ENCODE assay signal across 10 cellular contexts in genomic region chr17:67434061-67434525, GRCh38. TPM values are rescaled to one million over a fixed set of nuclear protein-coding genes. Genes with fewer than 3 reads are reported as not detected.
DNase-seq lines count a peak whose midpoint lies in the region; ATAC-seq, FAIRE-seq and TF ChIP-seq lines count a peak whose summit lies in the region.
"Had no signal": no experiment of that assay in that cellular context is flagged by ENCODE, and none has a peak within 500 bp of the region (broad histone marks: within the 10 kb centered on the region; RNA-seq: fewer than 3 reads in every experiment).

No MANE protein-coding gene starts in this region.

- TF ChIP-seq CTCF in CD14-positive monocyte (IDR thresholded peaks at IDR 0.05) (no peak), cardiac fibroblast (IDR thresholded peaks at IDR 0.05; ENCODE audit: low read depth, low read length) (no peak), neutrophil (IDR thresholded peaks at IDR 0.05) (no peak), D721Med (IDR thresholded peaks at IDR 0.05; ENCODE audit: insufficient read depth, missing control alignments) (no peak)

- FAIRE-seq in D721Med (lab: Jason Lieb, UNC) = no peak

- peak overlapping the region; percentile 88 to 97 (median 96) for H3K27ac Mint-ChIP-seq in CD14-positive monocyte
- H3K27ac Mint-ChIP-seq in T-helper 2 cell treated with Interferon-gamma antibody and Interleukin-4, amounts not matched to agents 5 μg/mL and 100 μg/mL, for 36 hours = peak overlapping the region; percentile 67

- H3K36me3 ChIP-seq in neutrophil = no peaks in the 10 kb centered on the region

- DNase-seq in CD14-positive monocyte (ENCODE audit: low spot score) (peak; percentile 62), cardiac fibroblast (ENCODE audit: low read depth in 2 of 2) (peak; percentile 21 to 36), D721Med (ENCODE audit: insufficient read length, low spot score) (no peak), cerebellum (ENCODE audit: low spot score) (no peak)
- DNase-seq in T-helper 2 cell treated with Interferon-gamma antibody and Interleukin-4, amounts not matched to agents 5 μg/mL and 100 μg/mL, for 36 hours (ENCODE audit: low spot score) = no peak
- DNase-seq: NCI-H2171 treated with DMSO at 0.1 percent for 48 hours had no signal

- peaks cover 76% of the 10 kb centered on the region for H3K4me1 Mint-ChIP-seq in CD14-positive monocyte
- peaks cover 56% of the 10 kb centered on the region for H3K4me1 Mint-ChIP-seq in T-helper 2 cell treated with Interferon-gamma antibody and Interleukin-4, amounts not matched to agents 5 μg/mL and 100 μg/mL, for 36 hours (ENCODE audit: low read depth)

- H3K27ac ChIP-seq in neutrophil = peak overlapping the region; percentile 81
- H3K27ac ChIP-seq: C4-2B had no signal

- H3K9me3 Mint-ChIP-seq in CD14-positive monocyte = peaks cover 0 to 2% (median 0%) of the 10 kb centered on the region in 7 donors
- H3K9me3 Mint-ChIP-seq in T-helper 2 cell treated with Interferon-gamma antibody and Interleukin-4, amounts not matched to agents 5 μg/mL and 100 μg/mL, for 36 hours = no peaks in the 10 kb centered on the region

- H3K9me3 ChIP-seq in neutrophil = no peaks in the 10 kb centered on the region

- no peaks in the 10 kb centered on the region for H3K36me3 Mint-ChIP-seq in CD14-positive monocyte
- peaks cover 14% of the 10 kb centered on the region for H3K36me3 Mint-ChIP-seq in T-helper 2 cell treated with Interferon-gamma antibody and Interleukin-4, amounts not matched to agents 5 μg/mL and 100 μg/mL, for 36 hours (ENCODE audit: low read depth)

- intact Hi-C loops in CD14-positive monocyte (cut with micrococcal nuclease) = loop anchor here in 1 of 2 donors (5.0 kb wide), 1 partner anchor 57 kb away; the partner anchor contains the start of gene PITPNC1

- H3K4me3 ChIP-seq in cardiac fibroblast (replicated peaks in 1 of 2; ENCODE audit: low read depth in 2 of 2, low read length in 2 of 2) (no peak overlapping the region), neutrophil (ENCODE audit: low read depth in 1 of 2, low read length in 1 of 2) (peak overlapping the region; percentile 22 to 35)

- H3K4me3 Mint-ChIP-seq in CD14-positive monocyte = peak overlapping the region; percentile 20 to 89
- H3K4me3 Mint-ChIP-seq in T-helper 2 cell treated with Interferon-gamma antibody and Interleukin-4, amounts not matched to agents 5 μg/mL and 100 μg/mL, for 36 hours = peak overlapping the region; percentile 45

- ATAC-seq in GM19351 (IDR thresholded peaks at IDR 0.05; ENCODE audit: unreplicated experiment) (no peak), HG03108 (IDR thresholded peaks at IDR 0.05; ENCODE audit: unreplicated experiment) (no peak)

- H3K27me3 ChIP-seq in neutrophil = no peaks in the 10 kb centered on the region

- peaks cover 33 to 42% of the 10 kb centered on the region in 2 experiments for H3K4me1 ChIP-seq in neutrophil (ENCODE audit: control insufficient read depth in 1 of 2, insufficient read depth in 1 of 2, low read depth in 1 of 2, low read length in 1 of 2)

- no peaks in the 10 kb centered on the region for H3K27me3 Mint-ChIP-seq in CD14-positive monocyte (ENCODE audit: low read depth in 3 of 3)
- peaks cover 4% of the 10 kb centered on the region for H3K27me3 Mint-ChIP-seq in T-helper 2 cell treated with Interferon-gamma antibody and Interleukin-4, amounts not matched to agents 5 μg/mL and 100 μg/mL, for 36 hours (ENCODE audit: low read depth)

RNA-seq across cellular contexts. Expression of gene PITPNC1, which starts 57.0 kb away (rescaled TPM):
- 10 to 100 TPM; 21.7 to 31.0 TPM for polyA plus RNA-seq in CD14-positive monocyte
- 44.2 TPM for total RNA-seq in cerebellum

Comparison
In these comparisons a context has a peak if more than half of its experiments do, and no peak if none do; other contexts are left out.
1. DNase-seq: peak in CD14-positive monocyte (single experiment) and cardiac fibroblast (2 of 2); none in T-helper 2 cell treated with Interferon-gamma antibody and Interleukin-4, amounts not matched to agents 5 μg/mL and 100 μg/mL, for 36 hours (single experiment), D721Med (single experiment) and cerebellum (single experiment).
2. H3K4me3 ChIP-seq: peak in neutrophil (2 of 2); none in cardiac fibroblast (0 of 2).